1 cellular context compared by ENCODE assay signal in the genomic region with DNA sequence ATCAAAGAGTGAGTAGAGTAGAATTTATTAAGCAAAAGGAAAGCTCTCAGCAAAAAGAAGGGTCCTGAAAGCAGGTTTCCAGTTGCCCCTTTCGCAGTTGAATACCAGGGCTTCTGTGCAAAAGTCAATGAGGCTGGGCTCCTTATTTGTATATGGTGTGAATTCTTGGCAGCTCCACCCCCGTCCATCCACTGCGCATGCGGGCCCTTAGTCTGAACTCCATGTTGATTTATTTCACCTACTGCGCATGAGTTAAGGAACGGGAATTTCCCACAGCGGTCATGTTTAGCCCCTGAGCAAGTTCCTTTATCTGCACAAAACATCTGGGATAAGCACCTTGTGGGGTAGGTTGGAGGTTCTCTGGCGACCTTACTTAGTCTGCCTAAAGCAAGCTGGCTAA.
TF ChIP-seq lines count a peak whose summit lies in the region.

No MANE protein-coding gene starts in this region.

TF ChIP-seq in K562, 482 proteins besides CTCF, POLR2A, EP300 and RAD21 (continued from another document):
- TF ChIP-seq ZNF407 (IDR thresholded peaks at IDR 0.05; ENCODE audit: low read depth): no peak
- TF ChIP-seq SFPQ (IDR thresholded peaks at IDR 0.05; ENCODE audit: low read depth, low read length): no peak
- TF ChIP-seq, protein P1, sequence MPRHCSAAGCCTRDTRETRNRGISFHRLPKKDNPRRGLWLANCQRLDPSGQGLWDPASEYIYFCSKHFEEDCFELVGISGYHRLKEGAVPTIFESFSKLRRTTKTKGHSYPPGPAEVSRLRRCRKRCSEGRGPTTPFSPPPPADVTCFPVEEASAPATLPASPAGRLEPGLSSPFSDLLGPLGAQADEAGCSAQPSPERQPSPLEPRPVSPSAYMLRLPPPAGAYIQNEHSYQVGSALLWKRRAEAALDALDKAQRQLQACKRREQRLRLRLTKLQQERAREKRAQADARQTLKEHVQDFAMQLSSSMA (CRISPR knock-in tag; IDR thresholded peaks at IDR 0.05): no peak
- no peak for TF ChIP-seq CTBP1 (IDR thresholded peaks at IDR 0.05; ENCODE audit: borderline replicate concordance)
- TF ChIP-seq, protein P2, sequence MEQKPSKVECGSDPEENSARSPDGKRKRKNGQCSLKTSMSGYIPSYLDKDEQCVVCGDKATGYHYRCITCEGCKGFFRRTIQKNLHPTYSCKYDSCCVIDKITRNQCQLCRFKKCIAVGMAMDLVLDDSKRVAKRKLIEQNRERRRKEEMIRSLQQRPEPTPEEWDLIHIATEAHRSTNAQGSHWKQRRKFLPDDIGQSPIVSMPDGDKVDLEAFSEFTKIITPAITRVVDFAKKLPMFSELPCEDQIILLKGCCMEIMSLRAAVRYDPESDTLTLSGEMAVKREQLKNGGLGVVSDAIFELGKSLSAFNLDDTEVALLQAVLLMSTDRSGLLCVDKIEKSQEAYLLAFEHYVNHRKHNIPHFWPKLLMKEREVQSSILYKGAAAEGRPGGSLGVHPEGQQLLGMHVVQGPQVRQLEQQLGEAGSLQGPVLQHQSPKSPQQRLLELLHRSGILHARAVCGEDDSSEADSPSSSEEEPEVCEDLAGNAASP (IDR thresholded peaks at IDR 0.05): no peak
- TF ChIP-seq TOE1 (IDR thresholded peaks at IDR 0.05; ENCODE audit: borderline replicate concordance): no peak
- TF ChIP-seq TOE1 (CRISPR knock-in tag; IDR thresholded peaks at IDR 0.05; ENCODE audit: borderline replicate concordance, low read depth): no peak
